In the genomic region with DNA sequence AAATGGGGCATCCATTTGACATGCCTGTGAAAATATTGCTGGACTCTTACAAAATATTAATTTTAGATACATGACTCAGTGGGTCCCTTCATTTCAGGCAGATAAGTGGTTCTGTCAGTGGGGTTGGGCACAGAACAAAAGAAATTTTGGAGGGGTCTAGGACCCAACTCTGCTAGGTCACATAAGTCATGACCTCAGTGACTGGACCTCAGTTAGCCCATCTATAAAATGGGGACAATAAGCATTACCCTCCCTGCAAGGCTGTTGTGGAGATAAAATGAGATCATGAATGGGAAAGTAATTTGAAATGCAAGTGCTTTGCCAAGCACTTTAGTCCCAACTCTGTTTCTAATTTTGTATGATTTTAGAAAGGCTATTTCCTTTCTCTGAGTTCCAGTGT, we compare ENCODE assay signal across 21 cellular contexts. TPM values are rescaled to one million over a fixed set of nuclear protein-coding genes. Genes with fewer than 3 reads are reported as not detected.
DNase-seq lines count a peak whose midpoint lies in the region; ATAC-seq, FAIRE-seq and TF ChIP-seq lines count a peak whose summit lies in the region.
"Had no signal": no experiment of that assay in that cellular context is flagged by ENCODE, and none has a peak within 500 bp of the region (broad histone marks: within the 10 kb centered on the region; RNA-seq: fewer than 3 reads in every experiment).

No MANE protein-coding gene starts in this region.

- H4K8ac ChIP-seq in H1 (ENCODE audit: extremely low read depth, insufficient read depth, low read length), result no peak overlapping the region

- no peaks in the 10 kb centered on the region for H3K79me2 ChIP-seq in DOHH2 (ENCODE audit: control insufficient read depth, low read length)
- no peaks in the 10 kb centered on the region for H3K79me2 ChIP-seq in H1 (ENCODE audit: control insufficient read depth in 1 of 2, insufficient read depth in 2 of 2, low read length in 2 of 2)
- H3K79me2 ChIP-seq in neural progenitor cell (ENCODE audit: low read depth), result no peaks in the 10 kb centered on the region

- no peak overlapping the region for H2BK15ac ChIP-seq in H1 (ENCODE audit: low read length)

- no peak overlapping the region for H3K27ac Mint-ChIP-seq in neural progenitor cell
- H3K27ac Mint-ChIP-seq: CD4-positive, alpha-beta T cell had no signal

- no peaks in the 10 kb centered on the region for H3K36me3 Mint-ChIP-seq in neural progenitor cell

- FAIRE-seq in H1 (lab: Jason Lieb, UNC), result no peak
- FAIRE-seq: HTR-8/SVneo had no signal

- no peak overlapping the region for H3K56ac ChIP-seq in H1 (replicated peaks; ENCODE audit: insufficient read length, low read depth, low read length)

- H3K9me3 ChIP-seq in cardiac muscle cell (ENCODE audit: low read depth) (no peaks in the 10 kb centered on the region), heart left ventricle (peaks cover 0 to 11% (median 0%) of the 10 kb centered on the region in 12 donors), DOHH2 (ENCODE audit: control insufficient read depth, insufficient read depth, low read length) (peaks cover 4% of the 10 kb centered on the region; the same call in 1 of the 2 replicates), H1 (ENCODE audit: insufficient read depth in 2 of 2, low read depth in 1 of 2, low read length in 1 of 2) (no peaks in the 10 kb centered on the region), neural progenitor cell (ENCODE audit: low read depth) (no peaks in the 10 kb centered on the region)

- H3K27me3 ChIP-seq in cardiac muscle cell (no peaks in the 10 kb centered on the region), heart left ventricle (no peaks in the 10 kb centered on the region), DOHH2 (ENCODE audit: control insufficient read depth, low read length) (no peaks in the 10 kb centered on the region), H1 (replicated peaks in 1 of 4; ENCODE audit: control insufficient read depth in 3 of 4, extremely low read depth in 1 of 4, insufficient read depth in 3 of 4, low read length in 3 of 4) (no peaks in the 10 kb centered on the region; a peak in 1 of 7 replicates), neural progenitor cell (peaks cover 17% of the 10 kb centered on the region)

- in situ Hi-C loops in GM13976 (cut with MboI; ENCODE audit: low sequenced_read_pairs, unreplicated experiment), result no loop called here

- POLR2A ChIA-PET in H1 (lab: Charles Lee; ENCODE audit: partially characterized antibody), result no interaction called here

- peaks cover 20% of the 10 kb centered on the region for H3K4me1 Mint-ChIP-seq in neural progenitor cell

- no peaks in the 10 kb centered on the region for H3K79me1 ChIP-seq in H1 (ENCODE audit: low read depth, low read length)

- H4K5ac ChIP-seq in H1 (ENCODE audit: insufficient read length, low read depth, low read length), result no peak overlapping the region

- H3K23me2 ChIP-seq in H1 (ENCODE audit: low read depth, low read length), result no peaks in the 10 kb centered on the region

- no peaks in the 10 kb centered on the region for H4K20me1 ChIP-seq in DOHH2 (ENCODE audit: control insufficient read depth, insufficient read depth, low read depth, low read length)
- H4K20me1 ChIP-seq in H1 (replicated peaks in 1 of 2; ENCODE audit: control insufficient read depth in 1 of 2, insufficient read depth in 2 of 2, low read length in 2 of 2), result no peaks in the 10 kb centered on the region
- no peaks in the 10 kb centered on the region for H4K20me1 ChIP-seq in neural progenitor cell (ENCODE audit: low read depth)

- no peak for ATAC-seq in heart left ventricle
- ATAC-seq: Panc1 had no signal

- no peak for TF ChIP-seq RAD21 in H1 (IDR thresholded peaks at IDR 0.05 in 1 of 2, conservative IDR thresholded peaks at IDR 0.05 in 1 of 2; ENCODE audit: low read depth in 2 of 2, low read length in 2 of 2)

- CTCF ChIA-PET in H1 (lab: Charles Lee; ENCODE audit: partially characterized antibody), result interaction anchor here (0.9 to 1.8 kb wide), 2 partner anchors 37 to 57 kb away, joined by 3 read pairs; no protein-coding TSS in a partner anchor

- TF ChIP-seq CTCF in cardiac muscle cell (IDR thresholded peaks at IDR 0.05; ENCODE audit: low read depth, low read length), result no peak
- no peak for TF ChIP-seq CTCF in heart left ventricle (IDR thresholded peaks at IDR 0.05)
- no peak for TF ChIP-seq CTCF in DOHH2 (IDR thresholded peaks at IDR 0.05; ENCODE audit: low read depth, low read length, poor library complexity, severe bottlenecking)
- TF ChIP-seq CTCF in H1 (IDR thresholded peaks at IDR 0.05; ENCODE audit: control extremely low read depth in 1 of 3, insufficient read depth in 1 of 3, low read depth in 1 of 3, low read length in 3 of 3), result no peak
- TF ChIP-seq CTCF in neural progenitor cell (IDR thresholded peaks at IDR 0.05), result no peak
- TF ChIP-seq CTCF in GM13976 (IDR thresholded peaks at IDR 0.05; ENCODE audit: borderline replicate concordance, control extremely low read depth, extremely low read depth, insufficient read depth, missing control alignments), result no peak

- H3K9me2 ChIP-seq in DOHH2 (replicated peaks; ENCODE audit: control insufficient read depth, low read length), result no peaks in the 10 kb centered on the region

- H3K23ac ChIP-seq in H1 (ENCODE audit: insufficient read length), result no peak overlapping the region

- H3K18ac ChIP-seq in H1 (ENCODE audit: extremely low read depth, low read length), result no peak overlapping the region

- peaks cover 2% of the 10 kb centered on the region for H3K9me3 Mint-ChIP-seq in neural progenitor cell
- H3K9me3 Mint-ChIP-seq: CD4-positive, alpha-beta T cell had no signal

- TF ChIP-seq POLR2A in heart left ventricle (IDR thresholded peaks at IDR 0.05), result no peak
- TF ChIP-seq POLR2A in H1 (IDR thresholded peaks at IDR 0.05; ENCODE audit: control extremely low read depth in 1 of 2, low read depth in 2 of 2, low read length in 2 of 2), result no peak

- no peak overlapping the region for H4K91ac ChIP-seq in H1 (replicated peaks; ENCODE audit: insufficient read length, low read length)

- H3F3A ChIP-seq in DOHH2 (ENCODE audit: control insufficient read depth, insufficient read depth), result no peaks in the 10 kb centered on the region
- H3F3A ChIP-seq in neural progenitor cell (ENCODE audit: low read depth), result peaks cover 15% of the 10 kb centered on the region

- no peak overlapping the region for H2BK20ac ChIP-seq in H1 (ENCODE audit: low read length)

- no peak overlapping the region for H2AK5ac ChIP-seq in H1 (ENCODE audit: low read depth, low read length)

- no peak overlapping the region for H2BK12ac ChIP-seq in H1 (ENCODE audit: low read depth, low read length)

- H2BK5ac ChIP-seq in H1 (ENCODE audit: low read depth, low read length), result no peak overlapping the region

- H3K4me3 ChIP-seq in cardiac muscle cell (no peak overlapping the region), heart left ventricle (no peak overlapping the region), DOHH2 (ENCODE audit: low read length) (peak overlapping the region; percentile 27), H1 (ENCODE audit: extremely low read depth in 1 of 4, insufficient read depth in 2 of 4, low read depth in 3 of 4, low read length in 4 of 4) (no peak overlapping the region), neural progenitor cell (no peak overlapping the region)

- intact Hi-C loops in heart left ventricle (cut with DNase I), result no loop called here

- no peak overlapping the region for H2BK120ac ChIP-seq in H1 (replicated peaks; ENCODE audit: low read depth, low read length)

- peaks cover 5% of the 10 kb centered on the region for H3K27me3 Mint-ChIP-seq in neural progenitor cell (ENCODE audit: insufficient read depth, low read depth)
- H3K27me3 Mint-ChIP-seq: CD4-positive, alpha-beta T cell had no signal

- H3K36me3 ChIP-seq in cardiac muscle cell, result no peaks in the 10 kb centered on the region
- no peaks in the 10 kb centered on the region for H3K36me3 ChIP-seq in heart left ventricle
- 0 out of 2 replicates have a peak, but pooled peaks cover 4% of the 10 kb centered on the region for H3K36me3 ChIP-seq in DOHH2 (ENCODE audit: control insufficient read depth, low read length)
- H3K36me3 ChIP-seq in H1 (ENCODE audit: control insufficient read depth in 2 of 4, insufficient read depth in 4 of 4, low read length in 3 of 4), result no peaks in the 10 kb centered on the region
- no peaks in the 10 kb centered on the region for H3K36me3 ChIP-seq in neural progenitor cell

- H3K4me1 ChIP-seq in cardiac muscle cell (ENCODE audit: low read depth) (peaks cover 25% of the 10 kb centered on the region), heart left ventricle (peaks cover 3 to 41% (median 27%) of the 10 kb centered on the region in 12 donors), DOHH2 (ENCODE audit: control insufficient read depth, low read length) (peaks cover 25% of the 10 kb centered on the region), H1 (replicated peaks in 1 of 4; ENCODE audit: control insufficient read depth in 3 of 4, insufficient read depth in 4 of 4, low read length in 3 of 4) (no peaks in the 10 kb centered on the region), neural progenitor cell (peaks cover 17% of the 10 kb centered on the region)

- H2AFZ ChIP-seq in H1 (ENCODE audit: low read length), result no peak overlapping the region
- no peak overlapping the region for H2AFZ ChIP-seq in neural progenitor cell (replicated peaks)

- no peak overlapping the region for H3K4me3 Mint-ChIP-seq in neural progenitor cell
- H3K4me3 Mint-ChIP-seq: CD4-positive, alpha-beta T cell had no signal

- H3K4ac ChIP-seq in H1 (replicated peaks; ENCODE audit: insufficient read length, low read depth, low read length), result no peak overlapping the region

- no peak overlapping the region for H3K9ac ChIP-seq in H1 (replicated peaks in 1 of 4; ENCODE audit: extremely low read depth in 1 of 4, low read depth in 3 of 4, low read length in 3 of 4)
- H3K9ac ChIP-seq in neural progenitor cell, result no peak overlapping the region

- no peak for TF ChIP-seq EP300 in H1 (IDR thresholded peaks at IDR 0.05; ENCODE audit: borderline replicate concordance in 1 of 2, low read depth in 2 of 2, low read length in 2 of 2)

- H3K27ac ChIP-seq in cardiac muscle cell (peak overlapping the region; percentile 78), heart left ventricle (peak overlapping the region in 5 of 12 donors; percentile 3 to 62 (median 42)), DOHH2 (ENCODE audit: low read depth, low read length) (no peak overlapping the region), H1 (ENCODE audit: low read depth, low read length) (no peak overlapping the region), neural progenitor cell (no peak overlapping the region)
- H3K27ac ChIP-seq: RWPE1 had no signal

- no peak overlapping the region for H3K14ac ChIP-seq in H1 (ENCODE audit: insufficient read length)

- H3K4me2 ChIP-seq in DOHH2 (ENCODE audit: low read length) (peak overlapping the region; percentile 48), H1 (ENCODE audit: insufficient read depth in 1 of 2, low read depth in 2 of 2, low read length in 2 of 2) (no peak overlapping the region), neural progenitor cell (peak overlapping the region; percentile 47)

- DNase-seq in cardiac muscle cell (ENCODE audit: low read depth in 1 of 2, low spot score in 1 of 2) (no peak), heart left ventricle (no peak), H1 (ENCODE audit: low read depth in 1 of 2, low spot score in 2 of 2) (no peak), neural progenitor cell (ENCODE audit: low spot score) (no peak), NCI-H2029 treated with DMSO at 0.1 percent for 48 hours (lab: John Stamatoyannopoulos, UW) (no peak), GM13976 (ENCODE audit: low spot score) (no peak)
- no peak for DNase-seq in stimulated activated CD4-positive, alpha-beta T cell treated with anti-CD3 and anti-CD28 coated beads, Interleukin-15, amount 100 ng/mL, for 24 hours
- DNase-seq: 8988T; CD4-positive, alpha-beta T cell; KG1; MM.1S; NCI-H2171; NCI-H226; NCI-H510A treated with DMSO at 0.1 percent for 48 hours; SHP77 had no signal

RNA-seq across cellular contexts. Expression of a gene that starts 23.8 kb away (rescaled TPM):
- total RNA-seq in cardiac muscle cell (9.1 and 13.7 TPM in 2 replicates), heart left ventricle (10 to 100 TPM in 1 of 9 donors, 1 to 10 TPM in 8; 1.5 to 12.1 (median 4.5) TPM), neural progenitor cell (ENCODE audit: low replicate concordance) (0.51 and 5.8 TPM in 2 replicates)
- polyA plus RNA-seq in cardiac muscle cell (4.0 and 5.9 TPM in 2 replicates), heart left ventricle (1 to 10 TPM; 3.9 to 5.5 TPM), H1 (2011; rRNA removed) (20.3 and 22.1 TPM in 2 replicates)
- 7.1 and 7.2 TPM in 2 replicates for total RNA-seq in H1 (2021; fragmentation: NEBNext Ultra II Directional; extraction: Animal tissue kit (Norgen Biotek cat#: 25700))
- polyA plus RNA-seq in H1 (2011; cell fraction: cytosol; rRNA removed), result 12.9 TPM
- 23.1 TPM for polyA plus RNA-seq in H1 (2011; cell fraction: nucleus; rRNA removed)
- polyA plus RNA-seq in H1 (2012, experiment 1 of 2), result 6.9 to 12.0 TPM (median 8.8 TPM) in 4 replicates
- 6.4 TPM for polyA plus RNA-seq in H1 (2012, experiment 2 of 2)
- polyA plus RNA-seq in H1 (2013, experiment 1 of 2), result 5.4 TPM
- 5.4 TPM for polyA plus RNA-seq in H1 (2013, experiment 2 of 2)
- 14.0 and 14.6 TPM in 2 replicates for polyA minus RNA-seq in H1 (2011; rRNA and poly(A)+ RNA removed)
- polyA minus RNA-seq in H1 (2011; cell fraction: cytosol; rRNA and poly(A)+ RNA removed), result 10.5 TPM
- 11.1 TPM for polyA minus RNA-seq in H1 (2011; cell fraction: nucleus; rRNA and poly(A)+ RNA removed)

RNA-seq across cellular contexts. Expression of a gene that starts 44.0 kb away (rescaled TPM):
- total RNA-seq in cardiac muscle cell (0.99 and 1.6 TPM in 2 replicates), heart left ventricle (1 to 10 TPM in 3 of 9 donors, under 1 TPM in 6; 0.35 to 1.9 (median 0.80) TPM), neural progenitor cell (ENCODE audit: low replicate concordance) (0.12 and 0.17 TPM in 2 replicates)
- polyA plus RNA-seq in cardiac muscle cell (1.8 and 4.0 TPM in 2 replicates), heart left ventricle (1 to 10 TPM in 1 of 2 donors, under 1 TPM in 1; 0.24 to 1.8 TPM), H1 (2011; rRNA removed) (0.05 and 0.09 TPM in 2 replicates)
- total RNA-seq in H1 (2021; fragmentation: NEBNext Ultra II Directional; extraction: Animal tissue kit (Norgen Biotek cat#: 25700)), result not detected in 2 replicates
- polyA plus RNA-seq in H1 (2011; cell fraction: cytosol; rRNA removed), result 0.26 TPM
- 0.36 TPM for polyA plus RNA-seq in H1 (2011; cell fraction: nucleus; rRNA removed)
- polyA plus RNA-seq in H1 (2012, experiment 1 of 2), result 0.06 to 0.17 TPM (median 0.12 TPM) in 4 replicates
- polyA plus RNA-seq in H1 (2012, experiment 2 of 2), result not detected
- polyA plus RNA-seq in H1 (2013, experiment 1 of 2), result 0.04 TPM
- 0.06 TPM for polyA plus RNA-seq in H1 (2013, experiment 2 of 2)
- 0.16 TPM in 1 of 2 replicates, not detected in the other for polyA minus RNA-seq in H1 (2011; rRNA and poly(A)+ RNA removed)
- polyA minus RNA-seq in H1 (2011; cell fraction: cytosol; rRNA and poly(A)+ RNA removed), result not detected
- 0.50 TPM for polyA minus RNA-seq in H1 (2011; cell fraction: nucleus; rRNA and poly(A)+ RNA removed)
- total RNA-seq: Daoy, H7 had no signal

Comparison
In these comparisons a context has a peak if more than half of its experiments do, and no peak if none do; other contexts are left out.
1. H3K4me2 ChIP-seq: peak in DOHH2 (single experiment) and neural progenitor cell (single experiment); none in H1 (0 of 2).